Comparison of ENCODE assay signal across 28 cellular contexts in genomic region chr17:72340836-72341235, GRCh38.
"Had no signal": no experiment of that assay in that cellular context is flagged by ENCODE, and none has a peak within 500 bp of the region (broad histone marks: within the 10 kb centered on the region; RNA-seq: fewer than 3 reads in every experiment).

No MANE protein-coding gene starts in this region.

- ATAC-seq: activated T-cell treated with anti-CD3 and anti-CD28 coated beads, Interleukin-2, amount 50 U/mL, for 4 hours; T-cell had no signal

- H3K36me3 Mint-ChIP-seq: activated CD4-positive, alpha-beta memory T cell treated with anti-CD3 and anti-CD28 coated beads for 36 hours; activated naive CD4-positive, alpha-beta T cell treated with anti-CD3 and anti-CD28 coated beads, Interleukin-2, amount 10 ng/mL, durations not matched to agents 7 days and 5 days; activated naive CD8-positive, alpha-beta T cell treated with anti-CD3 and anti-CD28 coated beads for 36 hours; T-cell had no signal

- H3K27me3 ChIP-seq: SJSA1 had no signal

- H3K9me3 ChIP-seq: SJSA1 had no signal

- H3K9me3 Mint-ChIP-seq: activated CD4-positive, alpha-beta memory T cell treated with anti-CD3 and anti-CD28 coated beads for 36 hours; activated CD4-positive, alpha-beta T cell treated with anti-CD3 and anti-CD28 coated beads, Interleukin-2, amount 10 ng/mL, durations not matched to agents 7 days and 5 days; activated naive CD8-positive, alpha-beta T cell treated with anti-CD3 and anti-CD28 coated beads for 36 hours had no signal

- H3K9ac ChIP-seq: KMS-11 had no signal

- H3K4me3 Mint-ChIP-seq: activated CD4-positive, alpha-beta memory T cell treated with anti-CD3 and anti-CD28 coated beads for 36 hours; activated CD4-positive, alpha-beta T cell treated with anti-CD3 and anti-CD28 coated beads, Interleukin-2, amount 10 ng/mL, durations not matched to agents 7 days and 5 days; activated naive CD4-positive, alpha-beta T cell treated with anti-CD3 and anti-CD28 coated beads, Interleukin-2, amount 10 ng/mL, durations not matched to agents 7 days and 5 days; activated naive CD8-positive, alpha-beta T cell treated with anti-CD3 and anti-CD28 coated beads for 36 hours; activated T-cell treated with anti-CD3 and anti-CD28 coated beads, Interleukin-2, amount 50 U/mL, for 4 hours; T-cell had no signal

- H3K36me3 ChIP-seq: SJSA1 had no signal

- H3K27me3 Mint-ChIP-seq: activated CD4-positive, alpha-beta T cell treated with anti-CD3 and anti-CD28 coated beads, Interleukin-2, amount 10 ng/mL, durations not matched to agents 7 days and 5 days had no signal

- H3K4me2 ChIP-seq: KMS-11 had no signal

- FAIRE-seq: RCC 7860, TTC549 had no signal

- H3K4me3 ChIP-seq: SJSA1 had no signal

- DNase-seq: activated CD4-positive, alpha-beta memory T cell treated with anti-CD3 and anti-CD28 coated beads for 36 hours; activated CD4-positive, alpha-beta T cell treated with anti-CD3 and anti-CD28 coated beads, Interleukin-2, amount 10 ng/mL, durations not matched to agents 7 days and 5 days; activated CD4-positive, CD25-positive, alpha-beta regulatory T cell; activated CD8-positive, alpha-beta memory T cell treated with anti-CD3 and anti-CD28 coated beads for 24 hours; activated gamma-delta T cell; activated naive CD4-positive, alpha-beta T cell treated with anti-CD3 and anti-CD28 coated beads, Interleukin-2, amount 10 ng/mL, durations not matched to agents 7 days and 5 days; activated naive CD8-positive, alpha-beta T cell treated with anti-CD3 and anti-CD28 coated beads for 36 hours; activated T-cell treated with anti-CD3 and anti-CD28 coated beads, Interleukin-2, amount 50 U/mL, for 4 hours; central memory CD4-positive, alpha-beta T cell; NCI-H1092; NCI-H1417; NCI-H1694; NCI-H2029; NCI-H2107; NCI-H345; NCI-H510A; NCI-H526 treated with DMSO at 0.1 percent for 48 hours; NCI-H82; NK-92 treated with Interleukin-12 subunit alpha and Interleukin-12 subunit beta, amount 100 ng/mL, for 24 hours; OCI-M1; SHP77; T-cell; T-helper 2 cell; T1000 had no signal

- H3K27ac Mint-ChIP-seq: activated CD4-positive, alpha-beta memory T cell treated with anti-CD3 and anti-CD28 coated beads for 36 hours; activated CD4-positive, alpha-beta T cell treated with anti-CD3 and anti-CD28 coated beads, Interleukin-2, amount 10 ng/mL, durations not matched to agents 7 days and 5 days; activated naive CD4-positive, alpha-beta T cell treated with anti-CD3 and anti-CD28 coated beads, Interleukin-2, amount 10 ng/mL, durations not matched to agents 7 days and 5 days; activated naive CD8-positive, alpha-beta T cell treated with anti-CD3 and anti-CD28 coated beads for 36 hours; T-cell had no signal

- H3K27ac ChIP-seq: KMS-11 had no signal

- H3K4me1 Mint-ChIP-seq: activated CD4-positive, alpha-beta T cell treated with anti-CD3 and anti-CD28 coated beads, Interleukin-2, amount 10 ng/mL, durations not matched to agents 7 days and 5 days; activated naive CD4-positive, alpha-beta T cell treated with anti-CD3 and anti-CD28 coated beads, Interleukin-2, amount 10 ng/mL, durations not matched to agents 7 days and 5 days; activated naive CD8-positive, alpha-beta T cell treated with anti-CD3 and anti-CD28 coated beads for 36 hours; T-cell had no signal
